In the genomic region with DNA sequence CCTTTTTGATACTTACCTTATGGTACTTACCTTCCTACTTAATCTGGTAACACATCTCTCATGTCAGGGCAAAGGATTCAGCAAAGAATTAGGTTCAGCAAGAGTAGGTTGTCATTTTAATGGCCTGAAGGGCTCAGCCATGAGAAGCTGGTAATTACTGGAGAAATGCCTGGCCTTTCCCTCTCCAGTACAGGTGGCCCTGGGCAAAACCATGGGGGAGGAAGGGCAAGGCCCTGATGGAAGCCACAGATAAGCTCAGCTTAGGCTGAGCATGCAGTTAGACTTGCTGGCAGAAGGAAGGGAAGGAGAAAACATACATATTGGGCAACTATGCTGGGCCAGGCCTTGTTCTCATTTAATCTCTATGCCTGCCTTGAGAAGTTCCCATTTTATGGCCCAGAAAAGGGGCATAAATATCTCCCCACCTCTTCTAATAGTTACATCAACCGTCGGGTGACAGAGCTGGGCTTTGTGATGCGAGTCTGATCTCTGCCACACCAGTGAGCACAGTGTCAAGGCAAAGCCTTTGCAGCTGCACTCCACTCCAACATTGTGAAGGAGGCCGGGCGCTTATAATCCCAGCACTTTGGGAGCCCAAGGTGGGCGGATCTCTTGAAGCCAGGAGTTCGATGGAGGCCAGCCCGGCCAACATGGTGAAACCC, we compare ENCODE assay signal across 9 cellular contexts. TPM values are rescaled to one million over a fixed set of nuclear protein-coding genes. Genes with fewer than 3 reads are reported as not detected.
A peak's percentile ranks its signal among the peaks of the same experiment; 100 is the strongest.
DNase-seq lines count a peak whose midpoint lies in the region; ATAC-seq and TF ChIP-seq lines count a peak whose summit lies in the region.
"Had no signal": no experiment of that assay in that cellular context is flagged by ENCODE, and none has a peak within 500 bp of the region (broad histone marks: within the 10 kb centered on the region; RNA-seq: fewer than 3 reads in every experiment).

No MANE protein-coding gene starts in this region.

- H3K9me2 ChIP-seq in HCT116 (ENCODE audit: insufficient read depth), result no peaks in the 10 kb centered on the region

- intact Hi-C loops in HCT116 (cut with micrococcal nuclease), result no loop called here
- intact Hi-C loops in ovary (cut with DNase I), result no loop called here

- H3K4me2 ChIP-seq in HCT116 (ENCODE audit: low read length) (no peak overlapping the region), skeletal muscle satellite cell (ENCODE audit: low read length) (peak overlapping the region; percentile 11)

- 86 to 88% (median 87%) methylated on average over 8 of the region's 8 CpGs for WGBS in ovary, 3 donors

- DNase-seq in HCT116 (ENCODE audit: low read depth, low spot score), result no peak
- peak in 1 of 2 experiments; percentile 24 for DNase-seq in SJCRH30
- DNase-seq in ovary, result no peak
- no peak for DNase-seq in NCI-H1092 treated with DMSO at 0.1 percent for 48 hours (lab: John Stamatoyannopoulos, UW)

- no peaks in the 10 kb centered on the region for H4K20me1 ChIP-seq in HCT116 (ENCODE audit: insufficient read depth)

- H3K27ac ChIP-seq in HCT116 (ENCODE audit: low read depth, low read length), result 0 out of 2 replicates have a peak overlapping the region, but pooled peaks have one; percentile 5
- H3K27ac ChIP-seq in SJCRH30, result peak overlapping the region; percentile 28
- no peak overlapping the region for H3K27ac ChIP-seq in ovary

- no peak for TF ChIP-seq RAD21 in HCT116 (IDR thresholded peaks at IDR 0.05; ENCODE audit: low read depth)

- peaks cover 0 to 6% of the 10 kb centered on the region in 2 experiments; a peak in 2 of 4 replicates for H3K36me3 ChIP-seq in HCT116 (ENCODE audit: control insufficient read depth in 1 of 2, insufficient read depth in 2 of 2, low read length in 2 of 2)
- peaks cover 4% of the 10 kb centered on the region; the same call in 1 of the 2 replicates for H3K36me3 ChIP-seq in SJCRH30
- peaks cover 13% of the 10 kb centered on the region for H3K36me3 ChIP-seq in skeletal muscle satellite cell (ENCODE audit: insufficient read depth, low read length)
- no peaks in the 10 kb centered on the region for H3K36me3 ChIP-seq in ovary

- ATAC-seq in HCT116 (no peak; the same call in 1 of the 2 replicates), esophagus mucosa (peak; percentile 70), HG02610 (IDR thresholded peaks at IDR 0.05; ENCODE audit: unreplicated experiment) (no peak), GM19395 (IDR thresholded peaks at IDR 0.05; ENCODE audit: unreplicated experiment) (no peak)

- H3K27me3 ChIP-seq in HCT116 (ENCODE audit: insufficient read depth, low read length) (no peaks in the 10 kb centered on the region), SJCRH30 (no peaks in the 10 kb centered on the region), skeletal muscle satellite cell (ENCODE audit: control insufficient read depth, insufficient read depth, low read length) (no peaks in the 10 kb centered on the region), ovary (no peaks in the 10 kb centered on the region)

- H3K9ac ChIP-seq in HCT116 (ENCODE audit: low read length), result no peak overlapping the region
- peak overlapping the region; percentile 0 for H3K9ac ChIP-seq in skeletal muscle satellite cell (ENCODE audit: low read depth, low read length)

- no peaks in the 10 kb centered on the region for H3K9me3 ChIP-seq in HCT116 (ENCODE audit: control insufficient read depth in 1 of 2, insufficient read depth in 1 of 2, low read depth in 1 of 2, low read length in 2 of 2)
- H3K9me3 ChIP-seq in SJCRH30 (replicated peaks), result no peaks in the 10 kb centered on the region
- no peaks in the 10 kb centered on the region for H3K9me3 ChIP-seq in skeletal muscle satellite cell (replicated peaks; ENCODE audit: low read length)
- H3K9me3 ChIP-seq in ovary, result no peaks in the 10 kb centered on the region
- H3K9me3 ChIP-seq: HAP-1 had no signal

- H2AFZ ChIP-seq in HCT116 (ENCODE audit: low read depth, low read length, poor library complexity, severe bottlenecking), result no peak overlapping the region

- RAD21 ChIA-PET in HCT116 (lab: Charles Lee; ENCODE audit: low non-redundant PET in 1 of 2, low total read pairs in 2 of 2, uncharacterized antibody in 2 of 2, unreplicated experiment in 2 of 2), result no interaction called here

- CTCF ChIA-PET in HCT116 (lab: Charles Lee), result interaction anchor here (1.6 kb wide), 1 partner anchor 38 kb away, joined by 4 read pairs; no protein-coding TSS in a partner anchor

- H3K4me3 ChIP-seq in HCT116 (replicated peaks in 1 of 2; ENCODE audit: low read depth in 1 of 2, low read length in 2 of 2) (no peak overlapping the region), SJCRH30 (no peak overlapping the region), skeletal muscle satellite cell (ENCODE audit: low read length) (no peak overlapping the region), ovary (no peak overlapping the region)
- H3K4me3 ChIP-seq: HAP-1 had no signal

- no peak for TF ChIP-seq POLR2A in HCT116 (IDR thresholded peaks at IDR 0.05; ENCODE audit: borderline replicate concordance, extremely low read depth, insufficient read depth, insufficient read length)
- no peak for TF ChIP-seq POLR2A in ovary (IDR thresholded peaks at IDR 0.05)

- no TSS peak for BruUV-seq in HCT116 (replicated peaks; lab: Mats Ljungman, UMichigan)

- peaks cover 7 to 13% of the 10 kb centered on the region in 2 experiments; a peak in 3 of 4 replicates for H3K4me1 ChIP-seq in HCT116 (ENCODE audit: control insufficient read depth in 1 of 2, insufficient read depth in 2 of 2, low read length in 2 of 2)
- H3K4me1 ChIP-seq in SJCRH30, result peaks cover 22% of the 10 kb centered on the region
- H3K4me1 ChIP-seq in skeletal muscle satellite cell (ENCODE audit: control insufficient read depth, insufficient read depth, low read length), result peaks cover 18% of the 10 kb centered on the region
- no peaks in the 10 kb centered on the region for H3K4me1 ChIP-seq in ovary (ENCODE audit: insufficient read depth)

- no peaks in the 10 kb centered on the region for H3K79me2 ChIP-seq in HCT116 (ENCODE audit: insufficient read depth, low read length)

- POLR2A ChIA-PET in HCT116 (lab: Charles Lee), result no interaction called here

- no peak for TF ChIP-seq EP300 in ovary (IDR thresholded peaks at IDR 0.05)

- no peak for TF ChIP-seq CTCF in HCT116 (IDR thresholded peaks at IDR 0.05 in 2 of 3, conservative IDR thresholded peaks at IDR 0.05 in 1 of 3; ENCODE audit: borderline replicate concordance in 1 of 3, insufficient read depth in 1 of 3, low read depth in 2 of 3, low read length in 2 of 3)
- no peak for TF ChIP-seq CTCF in ovary (IDR thresholded peaks at IDR 0.05)

TF ChIP-seq in HCT116, 20 proteins besides CTCF, POLR2A, EP300 and RAD21 (continues in another document):
- TF ChIP-seq SIN3A (IDR thresholded peaks at IDR 0.05; ENCODE audit: low read depth) (no peak), CBX3 (IDR thresholded peaks at IDR 0.05; ENCODE audit: low read depth) (no peak), EGR1 (IDR thresholded peaks at IDR 0.05; ENCODE audit: low read depth) (no peak), JUND (IDR thresholded peaks at IDR 0.05) (no peak), ZNF274 (IDR thresholded peaks at IDR 0.05; ENCODE audit: low read depth, low read length) (no peak), EZH2 (IDR thresholded peaks at IDR 0.05) (no peak), POLR2AphosphoS5 (IDR thresholded peaks at IDR 0.05; ENCODE audit: low read depth, low read length) (no peak), MAX (IDR thresholded peaks at IDR 0.05) (no peak), EZH2phosphoT487 (IDR thresholded peaks at IDR 0.05; ENCODE audit: borderline replicate concordance) (no peak), FOSL1 (IDR thresholded peaks at IDR 0.05; ENCODE audit: low read depth) (no peak), SRF (IDR thresholded peaks at IDR 0.05; ENCODE audit: low read depth) (no peak), ZFX (IDR thresholded peaks at IDR 0.05) (no peak), SP1 (IDR thresholded peaks at IDR 0.05; ENCODE audit: low read depth) (no peak), REST (IDR thresholded peaks at IDR 0.05; ENCODE audit: low read depth) (no peak)

RNA-seq across cellular contexts. Expression of gene CYB5D2, which starts 18.7 kb away (rescaled TPM):
- total RNA-seq in HCT116 (2021; ENCODE audit: unreplicated experiment), result 12.0 TPM
- 17.5 and 18.1 TPM in 2 replicates for polyA plus RNA-seq in HCT116 (2012)
- 3.0 and 3.2 TPM in 2 replicates for total RNA-seq in SJCRH30 (2014; rRNA removed; shearing (Covaris generic))
- total RNA-seq in esophagus mucosa, result 14.0 TPM
- 15.2 and 18.6 TPM in 2 replicates for total RNA-seq in skeletal muscle satellite cell (2012; rRNA removed)
- total RNA-seq in ovary, result 10 to 100 TPM; 12.2 to 38.9 (median 18.5) TPM
- 10 to 100 TPM; 16.9 to 28.9 TPM for polyA plus RNA-seq in ovary

RNA-seq across cellular contexts. Expression of gene ZZEF1, which starts 18.9 kb away (rescaled TPM):
- 21.1 TPM for total RNA-seq in HCT116 (2021; ENCODE audit: unreplicated experiment)
- 9.9 and 10.8 TPM in 2 replicates for polyA plus RNA-seq in HCT116 (2012)
- 13.2 and 17.4 TPM in 2 replicates for total RNA-seq in SJCRH30 (2014; rRNA removed; shearing (Covaris generic))
- total RNA-seq in esophagus mucosa, result 27.4 TPM
- total RNA-seq in skeletal muscle satellite cell (2012; rRNA removed), result 30.2 and 36.7 TPM in 2 replicates
- 10 to 100 TPM; 36.4 to 60.8 (median 46.7) TPM for total RNA-seq in ovary
- polyA plus RNA-seq in ovary, result 10 to 100 TPM; 16.6 to 30.0 TPM

Comparison
In these comparisons a context has a peak if more than half of its experiments do, and no peak if none do; other contexts are left out.
1. H3K27ac ChIP-seq: peak in HCT116 (single experiment) and SJCRH30 (single experiment); none in ovary (0 of 2).